15 cellular contexts compared by ENCODE assay signal in the genomic region with DNA sequence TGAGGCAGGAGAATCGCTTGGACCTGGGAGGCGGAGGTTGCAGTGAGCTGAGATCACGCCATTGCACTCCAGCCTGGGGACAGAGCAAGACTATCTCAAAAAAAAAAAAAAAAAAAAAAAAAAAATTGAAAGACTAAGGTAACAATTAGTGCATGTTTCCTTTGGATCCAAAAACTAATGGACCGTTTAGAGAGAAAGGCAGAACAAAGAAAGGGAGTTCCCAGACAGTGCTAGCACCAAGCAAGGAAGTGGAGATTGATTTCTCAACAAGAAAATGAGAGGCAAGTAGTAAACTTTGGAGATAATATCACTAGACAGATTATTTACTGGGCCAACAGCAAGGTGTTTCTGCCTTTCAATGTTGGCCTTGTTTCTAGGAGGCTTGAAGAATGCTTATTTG. TPM values are rescaled to one million over a fixed set of nuclear protein-coding genes. Genes with fewer than 3 reads are reported as not detected.
DNase-seq lines count a peak whose midpoint lies in the region; ATAC-seq, FAIRE-seq and TF ChIP-seq lines count a peak whose summit lies in the region.
"Had no signal": no experiment of that assay in that cellular context is flagged by ENCODE, and none has a peak within 500 bp of the region (broad histone marks: within the 10 kb centered on the region; RNA-seq: fewer than 3 reads in every experiment).

No MANE protein-coding gene starts in this region.

- peaks cover 14 to 20% (median 17%) of the 10 kb centered on the region in 3 donors for H3K4me1 ChIP-seq in skeletal muscle tissue (ENCODE audit: control insufficient read depth in 3 of 3, insufficient read depth in 3 of 3, low read length in 3 of 3)

- H3K27ac ChIP-seq in skeletal muscle tissue (ENCODE audit: low read depth, low read length): peak overlapping the region; percentile 8
- H3K27ac ChIP-seq: BLaER1 treated with 17β-estradiol and CSF1 and Interleukin-3, amounts not matched to agents 10 nM and 100 nM; HL-60 had no signal

- no peak for FAIRE-seq in D721Med (lab: Jason Lieb, UNC)
- FAIRE-seq: GM18507, H54, K562 had no signal

- intact Hi-C loops in Calu3 (cut with micrococcal nuclease; ENCODE audit: unreplicated experiment): loop anchor here (5.0 to 10.0 kb wide), 2 partner anchors 217 to 526 kb away; no protein-coding TSS in a partner anchor

- peaks cover 99% of the 10 kb centered on the region for H3K36me3 Mint-ChIP-seq in Calu3 (ENCODE audit: insufficient read depth, unreplicated experiment)
- peaks cover 44% of the 10 kb centered on the region for H3K36me3 Mint-ChIP-seq in chondrocyte (ENCODE audit: low read depth)

- peaks cover 27 to 47% (median 41%) of the 10 kb centered on the region in 3 donors for H3K36me3 ChIP-seq in skeletal muscle tissue (ENCODE audit: control insufficient read depth in 3 of 3, insufficient read depth in 3 of 3, low read length in 3 of 3)

- H3K27me3 Mint-ChIP-seq in Calu3 (ENCODE audit: unreplicated experiment) (no peaks in the 10 kb centered on the region), chondrocyte (ENCODE audit: low read depth) (no peaks in the 10 kb centered on the region)
- H3K27me3 Mint-ChIP-seq: CD4-positive, alpha-beta T cell had no signal

- H3K27me3 ChIP-seq in skeletal muscle tissue (ENCODE audit: control insufficient read depth in 3 of 3, insufficient read depth in 3 of 3, low read length in 3 of 3): no peaks in the 10 kb centered on the region
- H3K27me3 ChIP-seq: BLaER1 treated with 17β-estradiol and CSF1 and Interleukin-3, amounts not matched to agents 10 nM and 100 nM had no signal

- ATAC-seq in GM18498 (IDR thresholded peaks at IDR 0.05; ENCODE audit: unreplicated experiment): no peak
- ATAC-seq: HCT116 had no signal

- no peak overlapping the region for H3K4me3 ChIP-seq in skeletal muscle tissue (ENCODE audit: low read length in 3 of 3)
- H3K4me3 ChIP-seq: BLaER1 treated with 17β-estradiol and CSF1 and Interleukin-3, amounts not matched to agents 10 nM and 100 nM; K562 had no signal

- no peaks in the 10 kb centered on the region for H3K9me3 ChIP-seq in skeletal muscle tissue (ENCODE audit: control insufficient read depth in 3 of 3, low read length in 3 of 3)
- H3K9me3 ChIP-seq: BLaER1 treated with 17β-estradiol and CSF1 and Interleukin-3, amounts not matched to agents 10 nM and 100 nM had no signal

- CTCF ChIA-PET in Calu3 (lab: Charles Lee): no interaction called here

- H3K4me3 Mint-ChIP-seq in Calu3 (ENCODE audit: low read depth, unreplicated experiment) (no peak overlapping the region), chondrocyte (ENCODE audit: unreplicated experiment) (no peak overlapping the region)
- H3K4me3 Mint-ChIP-seq: CD4-positive, alpha-beta T cell had no signal

- H3K27ac Mint-ChIP-seq in Calu3 (ENCODE audit: unreplicated experiment): peak overlapping the region; percentile 82
- H3K27ac Mint-ChIP-seq in chondrocyte (ENCODE audit: unreplicated experiment): peak overlapping the region; percentile 93
- H3K27ac Mint-ChIP-seq: CD4-positive, alpha-beta T cell had no signal

- no peaks in the 10 kb centered on the region for H3K9me3 Mint-ChIP-seq in Calu3 (ENCODE audit: low read depth, unreplicated experiment)
- peaks cover 2% of the 10 kb centered on the region for H3K9me3 Mint-ChIP-seq in chondrocyte (ENCODE audit: low read depth)
- H3K9me3 Mint-ChIP-seq: CD4-positive, alpha-beta T cell had no signal

- TF ChIP-seq CTCF in Calu3 (IDR thresholded peaks at IDR 0.05; ENCODE audit: unreplicated experiment) (no peak), chondrocyte (IDR thresholded peaks at IDR 0.05) (no peak), D721Med (IDR thresholded peaks at IDR 0.05; ENCODE audit: insufficient read depth, missing control alignments) (no peak)

- H3K4me1 Mint-ChIP-seq in Calu3 (ENCODE audit: low read depth, unreplicated experiment): peaks cover 72% of the 10 kb centered on the region
- peaks cover 69% of the 10 kb centered on the region for H3K4me1 Mint-ChIP-seq in chondrocyte (ENCODE audit: low read depth)

- no peak overlapping the region for H3K9ac ChIP-seq in skeletal muscle tissue (ENCODE audit: low read depth in 1 of 3, low read length in 3 of 3)
- H3K9ac ChIP-seq: BLaER1 treated with 17β-estradiol and CSF1 and Interleukin-3, amounts not matched to agents 10 nM and 100 nM had no signal

- DNase-seq in Calu3 (no peak), chondrocyte (ENCODE audit: low spot score) (no peak), GOT3 (lab: John Stamatoyannopoulos, UW) (no peak), D721Med (ENCODE audit: insufficient read length, low spot score) (no peak)
- DNase-seq: AML-193; CD4-positive, alpha-beta T cell; DMS53 had no signal

- no TSS peak for BruUV-seq in Calu3 (replicated peaks; lab: Mats Ljungman, UMichigan)

RNA-seq across cellular contexts. Expression of a gene that starts 24.2 kb away (rescaled TPM):
- 621 and 626 TPM in 2 replicates for total RNA-seq in Calu3 (2022)
- 104 to 225 TPM (median 105 TPM) in 3 replicates for total RNA-seq in chondrocyte
- 16.7 TPM for total RNA-seq in skeletal muscle tissue
